ENCODE assay signal across 8 cellular contexts in the genomic region with DNA sequence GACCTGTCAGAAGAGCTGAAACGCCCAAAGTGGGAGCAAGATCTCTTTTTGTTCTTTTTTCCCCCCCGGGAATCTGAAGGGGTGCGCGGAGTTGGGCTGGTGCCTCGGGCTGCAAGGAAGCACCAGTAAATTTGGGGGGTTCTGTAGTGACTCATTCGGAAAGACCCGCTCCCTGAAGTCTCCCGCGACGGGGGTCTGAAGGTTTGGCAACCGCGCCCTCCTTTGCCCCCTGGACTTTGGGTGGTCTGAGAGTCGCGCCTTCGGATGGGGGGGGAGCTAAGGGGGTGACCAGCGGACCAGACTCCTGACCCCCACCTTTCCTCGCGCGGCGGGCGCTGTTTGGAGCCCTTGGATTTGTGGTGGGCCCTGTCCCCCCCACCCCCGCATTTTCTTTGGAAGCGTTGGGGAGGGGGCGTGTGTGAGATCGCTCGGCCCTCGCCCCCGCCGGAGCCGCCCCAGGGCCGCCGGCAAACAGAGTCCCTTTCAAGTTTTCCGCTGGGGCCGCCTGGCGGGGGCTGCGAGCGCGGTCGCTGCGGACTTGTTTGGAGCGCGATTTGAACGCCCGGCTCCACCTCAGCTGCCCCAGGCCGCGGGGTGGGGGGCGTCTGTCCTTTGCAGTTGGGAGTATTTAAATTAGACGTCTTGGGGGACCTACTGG. TPM values are rescaled to one million over a fixed set of nuclear protein-coding genes. Genes with fewer than 3 reads are reported as not detected.
DNase-seq lines count a peak whose midpoint lies in the region; ATAC-seq and TF ChIP-seq lines count a peak whose summit lies in the region.

No MANE protein-coding gene starts in this region.

- 10% methylated on average over 48 of the region's 48 CpGs for WGBS in urinary bladder

- CTCF ChIA-PET in PC-3 (lab: Charles Lee), result interaction anchor here (0.6 kb wide), 1 partner anchor 40 kb away, joined by 3 read pairs; no protein-coding TSS in a partner anchor

- intact Hi-C loops in PC-3 (cut with micrococcal nuclease), result no loop called here

- H3K4me1 ChIP-seq in PC-3 (ENCODE audit: insufficient read depth, low read length) (peaks cover 33% of the 10 kb centered on the region), mucosa of rectum (ENCODE audit: control insufficient read depth in 2 of 2, insufficient read depth in 2 of 2, low read length in 2 of 2) (peaks cover 45 to 47% of the 10 kb centered on the region in 2 donors), urinary bladder (ENCODE audit: insufficient read depth) (peaks cover 2% of the 10 kb centered on the region)

- no peaks in the 10 kb centered on the region for H3K9me3 ChIP-seq in PC-3 (ENCODE audit: low read length)
- H3K9me3 ChIP-seq in mucosa of rectum (ENCODE audit: control insufficient read depth in 2 of 2, low read length in 2 of 2), result no peaks in the 10 kb centered on the region

- BruUV-seq in PC-3 (replicated peaks; lab: Mats Ljungman, UMichigan), result TSS peak; percentile 34

- H3F3A ChIP-seq in PC-3 (ENCODE audit: low read length, unreplicated experiment), result peaks cover 3% of the 10 kb centered on the region

- H3K4me3 ChIP-seq in GM12864 (ENCODE audit: low read depth, low read length) (peak overlapping the region; percentile 84), PC-3 (ENCODE audit: low read length) (peak overlapping the region; percentile 85), mucosa of rectum (ENCODE audit: low read length in 2 of 2) (peak overlapping the region; percentile 73 to 85), urinary bladder (ENCODE audit: low read depth, low read length) (peak overlapping the region; percentile 77)

- DNase-seq in GM12864 (ENCODE audit: low read depth) (no peak), PC-3 (no peak), ecto neural progenitor cell (ENCODE audit: low spot score) (peak; percentile 82), ACHN (no peak), NCI-H2081 treated with DMSO at 0.1 percent for 48 hours (lab: John Stamatoyannopoulos, UW) (no peak)

- H3K4me2 ChIP-seq in PC-3 (ENCODE audit: low read length), result peak overlapping the region; percentile 100

- H3K27me3 ChIP-seq in PC-3 (ENCODE audit: low read length) (peaks cover 16% of the 10 kb centered on the region), mucosa of rectum (ENCODE audit: control insufficient read depth in 2 of 2, insufficient read depth in 2 of 2, low read length in 2 of 2) (no peaks in the 10 kb centered on the region)

- no peaks in the 10 kb centered on the region for H3K36me3 ChIP-seq in PC-3 (ENCODE audit: low read depth, low read length)
- H3K36me3 ChIP-seq in mucosa of rectum (ENCODE audit: control insufficient read depth in 2 of 2, insufficient read depth in 2 of 2, low read length in 2 of 2), result no peaks in the 10 kb centered on the region
- no peaks in the 10 kb centered on the region for H3K36me3 ChIP-seq in urinary bladder (ENCODE audit: insufficient read depth)

- H3K27ac ChIP-seq in PC-3 (ENCODE audit: low read length) (no peak overlapping the region), mucosa of rectum (ENCODE audit: low read depth in 2 of 2, low read length in 2 of 2) (peak overlapping the region; percentile 81 to 82), urinary bladder (ENCODE audit: low read depth) (peak overlapping the region; percentile 48)

- H3K9me2 ChIP-seq in PC-3 (replicated peaks; ENCODE audit: low read length), result no peaks in the 10 kb centered on the region

- TF ChIP-seq CTCF in GM12864 (IDR thresholded peaks at IDR 0.05; ENCODE audit: low read depth, low read length, missing control alignments) (peak; percentile 32), PC-3 (conservative IDR thresholded peaks at IDR 0.05; ENCODE audit: low read depth, low read length) (no peak; the same call in 1 of the 2 replicates)

- in situ Hi-C loops in ACHN (cut with HindIII; ENCODE audit: low pct_ligation_motif_present, low pct_unique_long_range_greater_than_20kb, low sequenced_read_pairs), result no loop called here

- POLR2A ChIA-PET in PC-3 (lab: Charles Lee; ENCODE audit: unreplicated experiment), result no interaction called here

- H4K20me1 ChIP-seq in PC-3 (ENCODE audit: low read length), result 0 out of 2 replicates have a peak, but pooled peaks cover 12% of the 10 kb centered on the region

- H3K9ac ChIP-seq in PC-3 (ENCODE audit: low read length) (peak overlapping the region; percentile 31; the same call in 1 of the 2 replicates), mucosa of rectum (ENCODE audit: low read depth in 1 of 2, low read length in 2 of 2) (peak overlapping the region; percentile 75 to 81)

- H3K79me2 ChIP-seq in PC-3 (ENCODE audit: low read length), result peaks cover 47% of the 10 kb centered on the region

- peak overlapping the region; percentile 49 for H2AFZ ChIP-seq in PC-3 (ENCODE audit: low read length)

- ATAC-seq in PC-3 (no peak), HG03571 (IDR thresholded peaks at IDR 0.05; ENCODE audit: unreplicated experiment) (no peak)

RNA-seq across cellular contexts. Expression of a gene that starts 2.0 kb away (rescaled TPM):
- 31.1 and 42.4 TPM in 2 replicates for total RNA-seq in PC-3 (2014; rRNA removed)
- total RNA-seq in urinary bladder, result 28.0 TPM
- 28.2 TPM for polyA plus RNA-seq in urinary bladder
